7 cellular contexts compared by ENCODE assay signal in the genomic region with DNA sequence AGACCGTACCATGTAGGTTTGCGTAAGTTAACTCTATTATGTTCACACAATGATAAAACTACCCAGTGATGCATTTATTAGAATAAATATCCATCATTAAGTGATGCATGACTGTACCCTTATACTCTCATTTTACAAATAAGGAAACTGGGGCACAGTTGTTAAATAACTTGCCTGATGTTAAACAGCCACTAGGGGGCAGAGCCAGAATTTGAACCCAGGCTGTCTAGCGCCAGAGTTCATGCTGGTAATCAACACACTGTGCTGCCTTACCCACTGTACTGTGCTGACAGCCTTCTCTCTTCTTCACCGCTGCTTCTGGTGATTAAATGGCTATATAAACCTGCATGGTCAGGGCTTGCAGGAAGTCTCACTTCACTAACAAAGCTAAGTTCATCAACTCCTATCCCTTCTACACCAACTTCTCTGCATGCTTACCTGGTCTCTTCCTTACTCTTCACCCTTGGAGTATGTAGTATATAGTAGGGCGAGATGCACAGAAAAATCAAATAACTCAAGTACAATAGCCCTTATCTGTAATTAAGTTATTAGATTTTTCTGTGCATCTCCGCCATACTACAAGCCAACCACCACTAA.
A peak's percentile ranks its signal among the peaks of the same experiment; 100 is the strongest.
DNase-seq lines count a peak whose midpoint lies in the region; ATAC-seq, FAIRE-seq and TF ChIP-seq lines count a peak whose summit lies in the region.

No MANE protein-coding gene starts in this region.

- DNase-seq in GM18507 (ENCODE audit: extremely low spot score, insufficient read length, low read depth) (peak; percentile 3), NCI-H1092 (lab: John Stamatoyannopoulos, UW) (peak; percentile 13), activated T-cell treated with anti-CD3 and anti-CD28 coated beads for 4 hours (peak; percentile 15), foreskin fibroblast (no peak), retina (peak; percentile 10), middle frontal gyrus (ENCODE audit: extremely low spot score, low spot score) (no peak)

- FAIRE-seq in GM18507 (lab: Jason Lieb, UNC) = peak; percentile 71

- no peak for ATAC-seq in GM21576 (IDR thresholded peaks at IDR 0.05; ENCODE audit: unreplicated experiment)

- no peak overlapping the region for H3K4me3 ChIP-seq in foreskin fibroblast (ENCODE audit: low read depth in 1 of 2, low read length in 2 of 2)

- peak; percentile 44 for TF ChIP-seq CTCF in foreskin fibroblast (IDR thresholded peaks at IDR 0.05; ENCODE audit: low read depth, low read length)

Comparison
In these comparisons a context has a peak if more than half of its experiments do, and no peak if none do; other contexts are left out.
1. DNase-seq: peak in GM18507 (single experiment), NCI-H1092 (single experiment), activated T-cell treated with anti-CD3 and anti-CD28 coated beads for 4 hours (single experiment) and retina (single experiment); none in foreskin fibroblast (0 of 2) and middle frontal gyrus (single experiment).